9 cellular contexts compared by ENCODE assay signal in genomic region chr4:102761902-102762301, GRCh38. TPM values are rescaled to one million over a fixed set of nuclear protein-coding genes. Genes with fewer than 3 reads are reported as not detected.
DNase-seq lines count a peak whose midpoint lies in the region; ATAC-seq and TF ChIP-seq lines count a peak whose summit lies in the region.
"Had no signal": no experiment of that assay in that cellular context is flagged by ENCODE, and none has a peak within 500 bp of the region (broad histone marks: within the 10 kb centered on the region; RNA-seq: fewer than 3 reads in every experiment).

No MANE protein-coding gene starts in this region.

- H3K27ac ChIP-seq in smooth muscle cell (ENCODE audit: low read depth), result no peak overlapping the region

- peaks cover 13% of the 10 kb centered on the region for H3K27me3 Mint-ChIP-seq in activated CD4-positive, alpha-beta T cell treated with anti-CD3 and anti-CD28 coated beads, Interleukin-2, amount 10 ng/mL, durations not matched to agents 24 days and 14 days
- H3K27me3 Mint-ChIP-seq in T-cell, result peaks cover 0 to 1% of the 10 kb centered on the region in 2 donors

- H3F3A ChIP-seq in smooth muscle cell (ENCODE audit: low read depth), result no peaks in the 10 kb centered on the region

- peaks cover 26% of the 10 kb centered on the region for H4K20me1 ChIP-seq in smooth muscle cell (ENCODE audit: low read depth)

- no peaks in the 10 kb centered on the region for H3K9me3 ChIP-seq in iPS-15b (ENCODE audit: control insufficient read depth, insufficient read depth, low read length)
- no peaks in the 10 kb centered on the region for H3K9me3 ChIP-seq in smooth muscle cell (replicated peaks; ENCODE audit: low read depth)

- intact Hi-C loops in activated CD4-positive, alpha-beta T cell treated with anti-CD3 and anti-CD28 coated beads, Interleukin-2, amount 10 ng/mL, durations not matched to agents 24 days and 14 days (cut with micrococcal nuclease), result loop anchor here (2.0 to 10.0 kb wide), 7 partner anchors 35 to 433 kb away; partner anchors contain the start of genes CENPE, CISD2, SLC39A8 and SLC9B1

- POLR2A ChIA-PET in T-cell (lab: Charles Lee), result interaction anchor here (0.5 to 2.0 kb wide), 6 partner anchors 9 to 417 kb away, joined by 3 to 6 read pairs (median 3); no protein-coding TSS in a partner anchor

- no peaks in the 10 kb centered on the region for H3K9me3 Mint-ChIP-seq in activated CD4-positive, alpha-beta T cell treated with anti-CD3 and anti-CD28 coated beads, Interleukin-2, amount 10 ng/mL, durations not matched to agents 24 days and 14 days
- H3K9me3 Mint-ChIP-seq in T-cell, result peaks cover 0 to 5% (median 0%) of the 10 kb centered on the region in 3 donors

- peaks cover 3% of the 10 kb centered on the region for H3K36me3 Mint-ChIP-seq in activated CD4-positive, alpha-beta T cell treated with anti-CD3 and anti-CD28 coated beads, Interleukin-2, amount 10 ng/mL, durations not matched to agents 24 days and 14 days (ENCODE audit: low read depth)
- peaks cover 3% of the 10 kb centered on the region for H3K36me3 Mint-ChIP-seq in T-cell

- peaks cover 13% of the 10 kb centered on the region for H3K4me1 ChIP-seq in iPS-15b (ENCODE audit: control insufficient read depth, insufficient read depth, low read length)
- peaks cover 4% of the 10 kb centered on the region for H3K4me1 ChIP-seq in smooth muscle cell (ENCODE audit: low read depth)

- H3K9ac ChIP-seq in iPS-15b (ENCODE audit: low read depth, low read length) (no peak overlapping the region), smooth muscle cell (ENCODE audit: low read depth) (no peak overlapping the region)

- no peak for DNase-seq in activated CD4-positive, alpha-beta T cell treated with anti-CD3 and anti-CD28 coated beads, Interleukin-2, amount 10 ng/mL, durations not matched to agents 24 days and 14 days
- no peak for DNase-seq in activated CD4-positive, alpha-beta T cell treated with anti-CD3 and anti-CD28 coated beads for 4 hours
- DNase-seq in T-cell, result no peak
- DNase-seq in smooth muscle cell (lab: John Stamatoyannopoulos, UW; ENCODE audit: unreplicated experiment), result no peak
- DNase-seq: NK-92 treated with Interleukin-12 subunit alpha and Interleukin-12 subunit beta, amount 100 ng/mL, for 24 hours had no signal

- H3K4me2 ChIP-seq in smooth muscle cell, result peak overlapping the region; percentile 93

- ATAC-seq in T-cell (replicated peaks in 1 of 4) (no peak), GM19035 (IDR thresholded peaks at IDR 0.05; ENCODE audit: unreplicated experiment) (no peak), HG03439 (IDR thresholded peaks at IDR 0.05; ENCODE audit: unreplicated experiment) (no peak), HG03175 (IDR thresholded peaks at IDR 0.05; ENCODE audit: unreplicated experiment) (no peak)

- H3K27ac Mint-ChIP-seq in activated CD4-positive, alpha-beta T cell treated with anti-CD3 and anti-CD28 coated beads, Interleukin-2, amount 10 ng/mL, durations not matched to agents 24 days and 14 days, result no peak overlapping the region
- H3K27ac Mint-ChIP-seq in T-cell, result peak overlapping the region in 1 of 2 donors; percentile 87

- H3K4me1 Mint-ChIP-seq in activated CD4-positive, alpha-beta T cell treated with anti-CD3 and anti-CD28 coated beads, Interleukin-2, amount 10 ng/mL, durations not matched to agents 24 days and 14 days, result peaks cover 28% of the 10 kb centered on the region
- peaks cover 39 to 44% (median 40%) of the 10 kb centered on the region in 3 donors for H3K4me1 Mint-ChIP-seq in T-cell

- no peak for TF ChIP-seq CTCF in smooth muscle cell (IDR thresholded peaks at IDR 0.05; ENCODE audit: borderline replicate concordance, insufficient read depth, poor library complexity, severe bottlenecking)

- peaks cover 39% of the 10 kb centered on the region for H3K79me2 ChIP-seq in smooth muscle cell (ENCODE audit: low read depth)

- H3K36me3 ChIP-seq in iPS-15b (ENCODE audit: control insufficient read depth, insufficient read depth, low read length), result no peaks in the 10 kb centered on the region
- H3K36me3 ChIP-seq in smooth muscle cell (ENCODE audit: low read depth), result no peaks in the 10 kb centered on the region

- CTCF ChIA-PET in T-cell (lab: Charles Lee), result interaction anchor here in 1 of 2 donors (0.8 to 1.8 kb wide), 3 partner anchors 58 to 107 kb away, joined by 3 to 15 read pairs (median 5); partner anchors contain the start of gene CISD2

- 81% methylated on average over 14 of the region's 14 CpGs for WGBS in smooth muscle cell (ENCODE audit: low lambda C conversion rate)

- no peak overlapping the region for H2AFZ ChIP-seq in smooth muscle cell (ENCODE audit: low read depth)

- H3K4me3 ChIP-seq in iPS-15b (ENCODE audit: low read depth, low read length) (peak overlapping the region; percentile 96), smooth muscle cell (peak overlapping the region; percentile 81)

- H3K27me3 ChIP-seq in iPS-15b (ENCODE audit: control insufficient read depth, insufficient read depth, low read length) (no peaks in the 10 kb centered on the region), smooth muscle cell (ENCODE audit: low read depth) (no peaks in the 10 kb centered on the region)

- H3K4me3 Mint-ChIP-seq in activated CD4-positive, alpha-beta T cell treated with anti-CD3 and anti-CD28 coated beads, Interleukin-2, amount 10 ng/mL, durations not matched to agents 24 days and 14 days, result peak overlapping the region; percentile 88
- H3K4me3 Mint-ChIP-seq in T-cell, result peak overlapping the region; percentile 93 to 99 (median 95)

RNA-seq across cellular contexts. Expression of gene MANBA, which starts 1.1 kb away (rescaled TPM):
- 8.2 and 9.4 TPM in 2 replicates for total RNA-seq in activated CD4-positive, alpha-beta T cell treated with anti-CD3 and anti-CD28 coated beads, Interleukin-2, amount 10 ng/mL, durations not matched to agents 24 days and 14 days
- 10 to 100 TPM; 20.8 to 27.8 (median 24.2) TPM for total RNA-seq in T-cell
- 99.9 and 137 TPM in 2 replicates for total RNA-seq in smooth muscle cell
- 54.0 and 58.1 TPM in 2 replicates for polyA plus RNA-seq in smooth muscle cell
